ENCODE assay signal across 1 cellular context in genomic region chr3:158539414-158540014, GRCh38.
TF ChIP-seq lines count a peak whose summit lies in the region.

No MANE protein-coding gene starts in this region.

TF ChIP-seq in WTC11, 78 proteins besides CTCF, POLR2A, EP300 and RAD21 (continued from another document):
- TF ChIP-seq FOXP4 (CRISPR knock-in tag; IDR thresholded peaks at IDR 0.05): no peak
- no peak for TF ChIP-seq OVOL2 (CRISPR knock-in tag; IDR thresholded peaks at IDR 0.05; ENCODE audit: borderline replicate concordance)
- TF ChIP-seq HMGA2 (CRISPR knock-in tag; IDR thresholded peaks at IDR 0.05): no peak
- TF ChIP-seq ZBTB43 (CRISPR knock-in tag; IDR thresholded peaks at IDR 0.05): no peak
- TF ChIP-seq ZNF263 (CRISPR knock-in tag; IDR thresholded peaks at IDR 0.05; ENCODE audit: low read depth): no peak
- no peak for TF ChIP-seq ZNF396 (CRISPR knock-in tag; IDR thresholded peaks at IDR 0.05; ENCODE audit: borderline replicate concordance)
- no peak for TF ChIP-seq ESRRA (CRISPR knock-in tag; IDR thresholded peaks at IDR 0.05; ENCODE audit: borderline replicate concordance)
